Comparison of ENCODE assay signal across 25 cellular contexts in genomic region chr19:44894946-44895345, GRCh38. TPM values are rescaled to one million over a fixed set of nuclear protein-coding genes. Genes with fewer than 3 reads are reported as not detected.
"Had no signal": no experiment of that assay in that cellular context is flagged by ENCODE, and none has a peak within 500 bp of the region (broad histone marks: within the 10 kb centered on the region; RNA-seq: fewer than 3 reads in every experiment).

No MANE protein-coding gene starts in this region.

- ATAC-seq: activated T-cell treated with anti-CD3 and anti-CD28 coated beads, Interleukin-2, amount 50 U/mL, for 4 hours; gastroesophageal sphincter; heart left ventricle; left lobe of liver; natural killer cell treated with Interleukin-12 subunit alpha and Interleukin-12 subunit beta and Interleukin-15 and Interleukin-18, amount 100 ng/mL, for 72 hours; SK-N-SH treated with all-trans-retinoic acid at 6 μM for 48 hours; T-cell had no signal

- H3K4me3 Mint-ChIP-seq: activated CD4-positive, alpha-beta memory T cell treated with anti-CD3 and anti-CD28 coated beads for 36 hours; activated T-cell treated with anti-CD3 and anti-CD28 coated beads, Interleukin-2, amount 50 U/mL, for 4 hours; mesothelial cell of epicardium; natural killer cell treated with Interleukin-12 subunit alpha and Interleukin-12 subunit beta and Interleukin-15 and Interleukin-18, amount 100 ng/mL, for 72 hours; T-cell had no signal

- H3K9me3 Mint-ChIP-seq: activated CD4-positive, alpha-beta memory T cell treated with anti-CD3 and anti-CD28 coated beads for 36 hours; activated T-cell treated with anti-CD3 and anti-CD28 coated beads, Interleukin-2, amount 50 U/mL, for 4 hours; mesothelial cell of epicardium; natural killer cell treated with Interleukin-12 subunit alpha and Interleukin-12 subunit beta and Interleukin-15 and Interleukin-18, amount 100 ng/mL, for 72 hours; T-cell had no signal

- DNase-seq: activated CD4-positive, alpha-beta memory T cell treated with anti-CD3 and anti-CD28 coated beads for 36 hours; activated CD4-positive, CD25-positive, alpha-beta regulatory T cell treated with anti-CD3 and anti-CD28 coated beads, Interleukin-2, amount 50 U/mL, for 72 hours; activated effector memory CD4-positive, alpha-beta T cell treated with Interleukin-2 at 50 U/mL for 16 hours; activated T-cell treated with anti-CD3 and anti-CD28 coated beads, Interleukin-2, amount 50 U/mL, for 4 hours; cerebellar nuclear complex; effector CD8-positive, alpha-beta T cell; heart left ventricle; kidney; occipital lobe; retina; stimulated activated CD4-positive, alpha-beta T cell treated with anti-CD3 and anti-CD28 coated beads, Interleukin-12 subunit alpha, Interleukin-12 subunit beta, amount 100 ng/mL, for 4 hours; stimulated activated CD4-positive, alpha-beta T cell treated with anti-CD3 and anti-CD28 coated beads, Interleukin-1b, Interleukin-23, amount 100 ng/mL, for 48 hours; stimulated activated CD8-positive, alpha-beta memory T cell treated with anti-CD3 and anti-CD28 coated beads, Interleukin-4, amount 100 ng/mL, for 48 hours; stimulated activated naive CD4-positive, alpha-beta T cell treated with Interleukin-2 at 50 U/mL for 16 hours; T-cell; T-helper 9 cell; thyroid gland had no signal

- H3K9me3 ChIP-seq: esophagus muscularis mucosa, gastroesophageal sphincter, heart left ventricle, thyroid gland had no signal

- H3K27ac Mint-ChIP-seq: activated CD4-positive, alpha-beta memory T cell treated with anti-CD3 and anti-CD28 coated beads for 36 hours; mesothelial cell of epicardium; natural killer cell treated with Interleukin-12 subunit alpha and Interleukin-12 subunit beta and Interleukin-15 and Interleukin-18, amount 100 ng/mL, for 72 hours; T-cell had no signal

- H3K27me3 ChIP-seq: esophagus muscularis mucosa, gastroesophageal sphincter, heart left ventricle, thyroid gland had no signal

- H3K27ac ChIP-seq: esophagus muscularis mucosa, gastroesophageal sphincter, heart left ventricle, thyroid gland had no signal

- H3K27me3 Mint-ChIP-seq: activated CD4-positive, alpha-beta memory T cell treated with anti-CD3 and anti-CD28 coated beads for 36 hours; natural killer cell treated with Interleukin-12 subunit alpha and Interleukin-12 subunit beta and Interleukin-15 and Interleukin-18, amount 100 ng/mL, for 72 hours; T-cell had no signal

- H3K4me3 ChIP-seq: esophagus muscularis mucosa, gastroesophageal sphincter, heart left ventricle, lung, thyroid gland had no signal

RNA-seq across cellular contexts. Expression of gene APOC4, which starts 47.1 kb away (rescaled TPM):
- polyA plus RNA-seq: endothelial cell of umbilical vein, heart left ventricle had no signal
